Comparison of ENCODE assay signal across 1 cellular context in the genomic region with DNA sequence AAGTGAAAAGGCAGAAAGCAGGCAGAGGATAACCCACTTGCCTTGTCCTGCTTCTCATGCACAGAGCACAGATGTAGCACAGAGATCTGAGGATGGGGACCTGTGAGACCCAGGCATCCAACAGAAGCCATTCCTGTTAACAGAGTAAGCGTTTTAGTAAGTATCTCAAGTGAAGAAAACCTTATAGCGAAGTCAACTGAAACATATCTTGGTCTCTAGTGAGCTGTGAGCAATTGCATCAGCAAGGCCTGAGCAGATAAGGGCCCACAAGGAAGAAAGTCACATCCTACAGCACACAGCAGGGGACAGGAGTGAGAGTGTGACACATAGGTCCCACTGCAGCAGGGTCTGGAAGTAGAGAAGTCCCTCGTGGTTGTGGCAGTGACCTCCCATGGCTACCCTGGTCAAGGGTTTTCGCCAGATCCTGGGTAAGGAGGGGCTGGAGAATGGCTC.
TF ChIP-seq lines count a peak whose summit lies in the region.

No MANE protein-coding gene starts in this region.

TF ChIP-seq in K562, 482 proteins besides CTCF, POLR2A, EP300 and RAD21 (continued from another document and continues in another):
- TF ChIP-seq, protein P1, sequence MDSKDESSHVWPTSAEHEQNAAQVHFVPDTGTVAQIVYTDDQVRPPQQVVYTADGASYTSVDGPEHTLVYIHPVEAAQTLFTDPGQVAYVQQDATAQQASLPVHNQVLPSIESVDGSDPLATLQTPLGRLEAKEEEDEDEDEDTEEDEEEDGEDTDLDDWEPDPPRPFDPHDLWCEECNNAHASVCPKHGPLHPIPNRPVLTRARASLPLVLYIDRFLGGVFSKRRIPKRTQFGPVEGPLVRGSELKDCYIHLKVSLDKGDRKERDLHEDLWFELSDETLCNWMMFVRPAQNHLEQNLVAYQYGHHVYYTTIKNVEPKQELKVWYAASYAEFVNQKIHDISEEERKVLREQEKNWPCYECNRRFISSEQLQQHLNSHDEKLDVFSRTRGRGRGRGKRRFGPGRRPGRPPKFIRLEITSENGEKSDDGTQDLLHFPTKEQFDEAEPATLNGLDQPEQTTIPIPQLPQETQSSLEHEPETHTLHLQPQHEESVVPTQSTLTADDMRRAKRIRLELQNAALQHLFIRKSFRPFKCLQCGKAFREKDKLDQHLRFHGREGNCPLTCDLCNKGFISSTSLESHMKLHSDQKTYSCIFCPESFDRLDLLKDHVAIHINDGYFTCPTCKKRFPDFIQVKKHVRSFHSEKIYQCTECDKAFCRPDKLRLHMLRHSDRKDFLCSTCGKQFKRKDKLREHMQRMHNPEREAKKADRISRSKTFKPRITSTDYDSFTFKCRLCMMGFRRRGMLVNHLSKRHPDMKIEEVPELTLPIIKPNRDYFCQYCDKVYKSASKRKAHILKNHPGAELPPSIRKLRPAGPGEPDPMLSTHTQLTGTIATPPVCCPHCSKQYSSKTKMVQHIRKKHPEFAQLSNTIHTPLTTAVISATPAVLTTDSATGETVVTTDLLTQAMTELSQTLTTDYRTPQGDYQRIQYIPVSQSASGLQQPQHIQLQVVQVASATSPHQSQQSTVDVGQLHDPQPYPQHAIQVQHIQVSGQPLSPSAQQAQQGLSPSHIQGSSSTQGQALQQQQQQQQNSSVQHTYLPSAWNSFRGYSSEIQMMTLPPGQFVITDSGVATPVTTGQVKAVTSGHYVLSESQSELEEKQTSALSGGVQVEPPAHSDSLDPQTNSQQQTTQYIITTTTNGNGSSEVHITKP (IDR thresholded peaks at IDR 0.05; ENCODE audit: partially characterized antibody), result peak; percentile 66
- no peak for TF ChIP-seq TAF7 (tag; IDR thresholded peaks at IDR 0.05)
- peak; percentile 83 for TF ChIP-seq MYC (IDR thresholded peaks at IDR 0.05; ENCODE audit: low read depth, low read length)
- no peak for TF ChIP-seq MYC (CRISPR knock-in tag; IDR thresholded peaks at IDR 0.05; ENCODE audit: borderline replicate concordance, low read depth)
- peak; percentile 78 for TF ChIP-seq SMARCA4 (IDR thresholded peaks at IDR 0.05)
- TF ChIP-seq NFRKB (IDR thresholded peaks at IDR 0.05; ENCODE audit: low read depth), result peak; percentile 86
- TF ChIP-seq GATAD2A (IDR thresholded peaks at IDR 0.05), result 0 out of 2 replicates have a peak, but pooled peaks have one; percentile 62
- TF ChIP-seq ZNF589 (CRISPR knock-in tag; IDR thresholded peaks at IDR 0.05; ENCODE audit: low read depth), result 0 out of 2 replicates have a peak, but pooled peaks have one; percentile 68
- TF ChIP-seq ZBTB33 (CRISPR knock-in tag; IDR thresholded peaks at IDR 0.05), result peak; percentile 13; the same call in 1 of the 2 replicates
- TF ChIP-seq TARDBP (IDR thresholded peaks at IDR 0.05), result no peak
- TF ChIP-seq SPI1 (IDR thresholded peaks at IDR 0.05; ENCODE audit: borderline replicate concordance, low read depth, low read length), result no peak
- no peak for TF ChIP-seq POLR2G (IDR thresholded peaks at IDR 0.05; ENCODE audit: low read depth, low read length)
- peak; percentile 66; the same call in 1 of the 2 replicates for TF ChIP-seq CTBP1 (IDR thresholded peaks at IDR 0.05; ENCODE audit: borderline replicate concordance)
- peak; percentile 39 for TF ChIP-seq BRD9 (IDR thresholded peaks at IDR 0.05; ENCODE audit: low read depth, partially characterized antibody)
- peak; percentile 43 for TF ChIP-seq HDAC3 (IDR thresholded peaks at IDR 0.05; ENCODE audit: borderline replicate concordance, partially characterized antibody)
- TF ChIP-seq MNT (conservative IDR thresholded peaks at IDR 0.05), result peak in 1 of 2 experiments; percentile 25; a peak in 1 of 4 replicates
- TF ChIP-seq MGA (IDR thresholded peaks at IDR 0.05), result peak; percentile 84
- TF ChIP-seq DMBX1 (CRISPR knock-in tag; IDR thresholded peaks at IDR 0.05; ENCODE audit: borderline replicate concordance), result peak; percentile 45
- TF ChIP-seq SMARCE1 (IDR thresholded peaks at IDR 0.05), result peak; percentile 72
- no peak for TF ChIP-seq ATF1 (CRISPR knock-in tag; IDR thresholded peaks at IDR 0.05)
- peak; percentile 71 for TF ChIP-seq ATF1 (tag; IDR thresholded peaks at IDR 0.05)
- TF ChIP-seq, protein P2, sequence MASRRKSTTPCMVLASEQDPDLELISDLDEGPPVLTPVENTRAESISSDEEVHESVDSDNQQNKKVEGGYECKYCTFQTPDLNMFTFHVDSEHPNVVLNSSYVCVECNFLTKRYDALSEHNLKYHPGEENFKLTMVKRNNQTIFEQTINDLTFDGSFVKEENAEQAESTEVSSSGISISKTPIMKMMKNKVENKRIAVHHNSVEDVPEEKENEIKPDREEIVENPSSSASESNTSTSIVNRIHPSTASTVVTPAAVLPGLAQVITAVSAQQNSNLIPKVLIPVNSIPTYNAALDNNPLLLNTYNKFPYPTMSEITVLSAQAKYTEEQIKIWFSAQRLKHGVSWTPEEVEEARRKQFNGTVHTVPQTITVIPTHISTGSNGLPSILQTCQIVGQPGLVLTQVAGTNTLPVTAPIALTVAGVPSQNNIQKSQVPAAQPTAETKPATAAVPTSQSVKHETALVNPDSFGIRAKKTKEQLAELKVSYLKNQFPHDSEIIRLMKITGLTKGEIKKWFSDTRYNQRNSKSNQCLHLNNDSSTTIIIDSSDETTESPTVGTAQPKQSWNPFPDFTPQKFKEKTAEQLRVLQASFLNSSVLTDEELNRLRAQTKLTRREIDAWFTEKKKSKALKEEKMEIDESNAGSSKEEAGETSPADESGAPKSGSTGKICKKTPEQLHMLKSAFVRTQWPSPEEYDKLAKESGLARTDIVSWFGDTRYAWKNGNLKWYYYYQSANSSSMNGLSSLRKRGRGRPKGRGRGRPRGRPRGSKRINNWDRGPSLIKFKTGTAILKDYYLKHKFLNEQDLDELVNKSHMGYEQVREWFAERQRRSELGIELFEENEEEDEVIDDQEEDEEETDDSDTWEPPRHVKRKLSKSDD (conservative IDR thresholded peaks at IDR 0.05; ENCODE audit: low read length), result no peak
- TF ChIP-seq, protein P3, sequence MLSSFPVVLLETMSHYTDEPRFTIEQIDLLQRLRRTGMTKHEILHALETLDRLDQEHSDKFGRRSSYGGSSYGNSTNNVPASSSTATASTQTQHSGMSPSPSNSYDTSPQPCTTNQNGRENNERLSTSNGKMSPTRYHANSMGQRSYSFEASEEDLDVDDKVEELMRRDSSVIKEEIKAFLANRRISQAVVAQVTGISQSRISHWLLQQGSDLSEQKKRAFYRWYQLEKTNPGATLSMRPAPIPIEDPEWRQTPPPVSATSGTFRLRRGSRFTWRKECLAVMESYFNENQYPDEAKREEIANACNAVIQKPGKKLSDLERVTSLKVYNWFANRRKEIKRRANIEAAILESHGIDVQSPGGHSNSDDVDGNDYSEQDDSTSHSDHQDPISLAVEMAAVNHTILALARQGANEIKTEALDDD (IDR thresholded peaks at IDR 0.05), result peak; percentile 62
- TF ChIP-seq MXI1 (IDR thresholded peaks at IDR 0.05; ENCODE audit: low read depth, low read length), result no peak
- peak; percentile 24; the same call in 1 of the 2 replicates for TF ChIP-seq DEAF1 (CRISPR knock-in tag; IDR thresholded peaks at IDR 0.05)
- TF ChIP-seq CEBPB (tag; IDR thresholded peaks at IDR 0.05), result peak; percentile 88
- peak; percentile 63 to 80; a peak in 3 of 4 replicates for TF ChIP-seq TRIM24 (IDR thresholded peaks at IDR 0.05)
- peak; percentile 53; the same call in 1 of the 2 replicates for TF ChIP-seq POLR2H (tag; IDR thresholded peaks at IDR 0.05; ENCODE audit: low read depth)
